Comparison of ENCODE assay signal across 8 cellular contexts in genomic region chr2:32010280-32010669, GRCh38. TPM values are rescaled to one million over a fixed set of nuclear protein-coding genes. Genes with fewer than 3 reads are reported as not detected.
A peak's percentile ranks its signal among the peaks of the same experiment; 100 is the strongest.
DNase-seq lines count a peak whose midpoint lies in the region; ATAC-seq and TF ChIP-seq lines count a peak whose summit lies in the region.
"Not testable (repeated sequence)": the region's sequence is repeated elsewhere in the genome, so short reads cannot be mapped to it uniquely, and the experiment has no call there.

No MANE protein-coding gene starts in this region.

- DNase-seq in AG20443 (ENCODE audit: low spot score) (peak; percentile 25), left lung (peak; percentile 67 to 90)
- peak; percentile 73 for DNase-seq in NK-92 treated with Interleukin-12 subunit alpha and Interleukin-12 subunit beta, amount 100 ng/mL, for 24 hours (lab: John Stamatoyannopoulos, UW)
- DNase-seq in activated CD4-positive, alpha-beta T cell treated with anti-CD3 and anti-CD28 coated beads, Interleukin-2, amount 50 U/mL, for 48 hours = peak; percentile 63 to 69
- not testable (repeated sequence) for DNase-seq in coronary artery (ENCODE audit: low spot score)
- DNase-seq in stimulated activated CD4-positive, alpha-beta T cell treated with anti-CD3 and anti-CD28 coated beads, Interleukin-1b, Interleukin-23, amount 100 ng/mL, for 24 hours (ENCODE audit: low read depth in 4 of 4, low spot score in 1 of 4) = peak in 3 of 4 experiments; percentile 29 to 54 (median 38)

- H3K27ac ChIP-seq in coronary artery (peak overlapping the region; percentile 89 to 99), left lung (peak overlapping the region; percentile 96 to 98)

- intact Hi-C loops in left lung (cut with DNase I) = not testable (repeated sequence)

- H3K4me1 ChIP-seq in left lung = peaks cover 3 to 43% of the 10 kb centered on the region in 2 donors

- ATAC-seq in GM19372 (IDR thresholded peaks at IDR 0.05; ENCODE audit: low read depth, unreplicated experiment) (peak; percentile 43), HG03103 (IDR thresholded peaks at IDR 0.05; ENCODE audit: low read depth, unreplicated experiment) (peak; percentile 39), left lung (peak; percentile 83)

- not testable (repeated sequence) for H3K27me3 ChIP-seq in left lung

- not testable (repeated sequence) for H3K36me3 ChIP-seq in left lung

- not testable (repeated sequence) for TF ChIP-seq CTCF in coronary artery (IDR thresholded peaks at IDR 0.05); left lung (IDR thresholded peaks at IDR 0.05)

- H3K4me3 ChIP-seq in coronary artery (peak overlapping the region; percentile 80), left lung (peak overlapping the region; percentile 67 to 88)

- H3K9me3 ChIP-seq in left lung = not testable (repeated sequence)

RNA-seq across cellular contexts. Expression of gene MEMO1, which starts 0.5 kb away (rescaled TPM):
- total RNA-seq in left lung = 10 to 100 TPM; 38.2 to 47.3 TPM

RNA-seq across cellular contexts. Expression of gene DPY30, which starts 29.3 kb away (rescaled TPM):
- 10 to 100 TPM; 58.0 to 64.1 TPM for total RNA-seq in left lung

RNA-seq across cellular contexts. Expression of gene SPAST, which starts 53.1 kb away (rescaled TPM):
- total RNA-seq in left lung = 10 to 100 TPM; 16.0 to 16.7 TPM
